In the genomic region with DNA sequence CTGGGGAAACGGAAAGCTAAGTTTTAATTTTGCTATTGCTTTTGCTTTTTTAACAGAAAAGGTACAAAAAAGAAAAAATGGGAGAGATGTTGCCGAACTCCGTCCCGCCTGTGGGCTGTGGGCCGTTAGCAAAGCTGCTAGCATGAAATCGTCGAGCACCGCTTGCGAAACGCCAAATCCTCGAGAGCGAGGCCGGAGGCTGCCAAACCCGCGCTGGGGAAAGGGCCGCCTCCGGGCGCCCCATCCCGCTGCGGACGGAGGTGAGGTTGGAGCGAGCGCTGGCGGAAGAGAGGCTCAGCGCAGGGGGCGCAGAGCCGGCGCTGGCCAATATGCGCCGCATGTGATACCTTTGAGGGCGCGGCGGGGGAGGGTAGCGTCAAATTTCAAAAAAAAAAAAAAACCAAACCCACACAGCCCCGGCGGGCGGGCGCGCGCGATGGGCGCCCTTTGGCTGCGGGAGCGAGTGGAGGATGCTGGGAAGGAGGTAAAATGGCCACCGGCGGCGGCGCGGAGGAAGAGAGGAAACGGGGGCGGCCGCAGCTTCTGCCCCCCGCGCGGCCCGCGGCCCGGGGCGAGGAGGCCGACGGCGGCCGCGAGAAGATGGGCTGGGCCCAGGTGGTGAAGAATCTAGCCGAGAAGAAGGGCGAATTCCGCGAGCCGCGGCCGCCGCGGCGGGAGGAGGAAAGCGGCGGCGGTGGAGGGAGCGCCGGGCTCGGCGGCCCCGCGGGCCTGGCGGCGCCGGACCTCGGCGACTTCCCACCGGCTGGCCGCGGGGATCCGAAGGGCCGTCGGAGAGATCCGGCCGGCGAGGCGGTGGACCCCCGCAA, we compare ENCODE assay signal across 8 cellular contexts. TPM values are rescaled to one million over a fixed set of nuclear protein-coding genes. Genes with fewer than 3 reads are reported as not detected.
A peak's percentile ranks its signal among the peaks of the same experiment; 100 is the strongest.
DNase-seq lines count a peak whose midpoint lies in the region; ATAC-seq and TF ChIP-seq lines count a peak whose summit lies in the region.

A gene with protein sequence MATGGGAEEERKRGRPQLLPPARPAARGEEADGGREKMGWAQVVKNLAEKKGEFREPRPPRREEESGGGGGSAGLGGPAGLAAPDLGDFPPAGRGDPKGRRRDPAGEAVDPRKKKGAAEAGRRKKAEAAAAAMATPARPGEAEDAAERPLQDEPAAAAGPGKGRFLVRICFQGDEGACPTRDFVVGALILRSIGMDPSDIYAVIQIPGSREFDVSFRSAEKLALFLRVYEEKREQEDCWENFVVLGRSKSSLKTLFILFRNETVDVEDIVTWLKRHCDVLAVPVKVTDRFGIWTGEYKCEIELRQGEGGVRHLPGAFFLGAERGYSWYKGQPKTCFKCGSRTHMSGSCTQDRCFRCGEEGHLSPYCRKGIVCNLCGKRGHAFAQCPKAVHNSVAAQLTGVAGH (plus strand): TSS at position 473 of the 827 bp plus-strand sequence. CDS start 17 bp downstream, at position 490.

- H3K27me3 Mint-ChIP-seq in activated B cell treated with CpG ODN at 0.5 μM for 24 hours = no peaks in the 10 kb centered on the region

- TF ChIP-seq CTCF in AG09319 (IDR thresholded peaks at IDR 0.05; ENCODE audit: low read depth, low read length) (peak; percentile 11), activated B cell treated with CpG ODN at 0.5 μM for 24 hours (IDR thresholded peaks at IDR 0.05) (no peak), cardiac fibroblast (IDR thresholded peaks at IDR 0.05; ENCODE audit: low read depth, low read length) (no peak)

- H3K4me3 Mint-ChIP-seq in activated B cell treated with CpG ODN at 0.5 μM for 24 hours = peak within 1 kb of the TSS; percentile 98

- DNase-seq in AG09319 (ENCODE audit: extremely low read depth, low read depth) = peak; percentile 91
- peak; percentile 95 for DNase-seq in NCI-H2227 (lab: John Stamatoyannopoulos, UW; ENCODE audit: unreplicated experiment)
- DNase-seq in activated B cell treated with CpG ODN at 0.5 μM for 24 hours = peak; percentile 82
- DNase-seq in cardiac fibroblast (ENCODE audit: low read depth in 2 of 2) = peak; percentile 94 to 98
- DNase-seq in inferior parietal cortex (ENCODE audit: extremely low spot score) = peak; percentile 77
- DNase-seq in stimulated activated CD4-positive, alpha-beta T cell treated with anti-CD3 and anti-CD28 coated beads, Interleukin-12 subunit alpha, Interleukin-12 subunit beta, amount 100 ng/mL, for 24 hours (ENCODE audit: low read depth in 2 of 2) = peak; percentile 72 to 77

- peaks cover 44% of the 10 kb centered on the region for H3K4me1 Mint-ChIP-seq in activated B cell treated with CpG ODN at 0.5 μM for 24 hours

- H3K36me3 Mint-ChIP-seq in activated B cell treated with CpG ODN at 0.5 μM for 24 hours (ENCODE audit: low read depth) = peaks cover 42% of the 10 kb centered on the region

- intact Hi-C loops in activated B cell treated with CpG ODN at 0.5 μM for 24 hours (cut with micrococcal nuclease) = loop anchor here (1.0 to 5.0 kb wide), 4 partner anchors 13 to 110 kb away; a partner anchor contains a TSS

- peaks cover 4% of the 10 kb centered on the region for H3K9me3 Mint-ChIP-seq in activated B cell treated with CpG ODN at 0.5 μM for 24 hours

- CTCF ChIA-PET in activated B cell treated with CpG ODN at 0.5 μM for 24 hours (lab: Charles Lee) = interaction anchor here (1.5 to 2.7 kb wide), 2 partner anchors 31 to 34 kb away, joined by 3 to 13 read pairs; no protein-coding TSS in a partner anchor

- ATAC-seq in GM18907 (IDR thresholded peaks at IDR 0.05; ENCODE audit: unreplicated experiment) = peak; percentile 80
- ATAC-seq in HG03159 (IDR thresholded peaks at IDR 0.05; ENCODE audit: unreplicated experiment) = peak; percentile 80
- ATAC-seq in activated B cell treated with CpG ODN at 0.5 μM for 24 hours (ENCODE audit: low read depth) = peak; percentile 88

- peak within 1 kb of the TSS; percentile 91 to 92 for H3K4me3 ChIP-seq in cardiac fibroblast (replicated peaks in 1 of 2; ENCODE audit: low read depth in 2 of 2, low read length in 2 of 2)

- peak within 1 kb of the TSS; percentile 98 for H3K27ac Mint-ChIP-seq in activated B cell treated with CpG ODN at 0.5 μM for 24 hours

- POLR2A ChIA-PET in activated B cell treated with CpG ODN at 0.5 μM for 24 hours (lab: Charles Lee) = interaction anchor here (0.7 to 4.0 kb wide), 12 partner anchors 9 to 352 kb away, joined by 3 to 79 read pairs (median 3); a partner anchor contains a TSS

RNA-seq across cellular contexts. Expression of the gene that starts here (rescaled TPM):
- 25.9 and 28.1 TPM in 2 replicates for total RNA-seq in activated B cell treated with CpG ODN at 0.5 μM for 24 hours

Comparison
In these comparisons a context has a peak if more than half of its experiments do, and no peak if none do; other contexts are left out.
1. Peak in every context shown above with its lines: DNase-seq, ATAC-seq and H3K4me3 ChIP-seq.